28 cellular contexts compared by ENCODE assay signal in the genomic region with DNA sequence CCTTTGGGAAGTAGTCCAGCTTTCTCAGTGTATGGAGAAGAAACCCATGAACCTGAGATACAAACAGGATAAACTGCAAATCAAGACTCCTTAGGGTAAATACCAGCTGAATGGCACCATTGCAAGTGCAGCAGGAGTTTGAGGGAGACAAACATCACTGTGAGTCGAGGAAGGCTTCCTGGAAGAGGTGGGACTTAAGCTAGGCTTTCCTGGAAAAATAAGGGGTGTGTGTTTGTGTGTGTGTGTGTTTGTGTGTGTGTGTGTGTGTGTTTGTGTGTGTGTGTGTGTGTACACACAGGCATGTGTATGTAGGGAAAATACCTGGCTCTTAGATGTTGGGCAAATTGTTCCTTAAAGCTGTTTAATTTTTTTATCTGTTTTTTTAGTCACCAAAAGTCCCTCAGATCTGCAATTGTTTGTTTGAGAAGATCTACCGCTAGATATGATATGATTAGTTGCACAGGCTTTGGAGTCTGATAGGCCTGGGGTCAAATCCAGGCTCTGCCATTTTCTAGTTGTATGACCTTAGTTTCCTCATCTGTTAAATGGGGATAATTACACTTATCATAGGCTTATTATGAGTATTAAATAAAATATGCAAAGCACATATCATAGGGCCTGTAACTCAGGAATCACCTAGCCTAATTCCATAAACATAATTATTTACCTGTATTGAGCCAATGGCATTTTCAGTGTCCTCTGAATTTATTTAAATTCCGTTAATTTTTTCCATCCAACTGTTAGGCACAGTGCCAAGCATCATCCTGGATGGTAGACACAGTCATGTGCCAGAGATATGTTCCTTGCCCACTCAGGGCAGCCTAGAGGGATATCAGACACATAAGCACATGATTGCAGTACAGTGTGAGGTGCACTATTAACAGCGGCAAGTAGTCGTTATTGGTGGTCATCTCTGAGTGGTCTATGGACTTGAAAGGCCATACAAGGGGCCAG.
DNase-seq lines count a peak whose midpoint lies in the region; ATAC-seq, FAIRE-seq and TF ChIP-seq lines count a peak whose summit lies in the region.
"Had no signal": no experiment of that assay in that cellular context is flagged by ENCODE, and none has a peak within 500 bp of the region (broad histone marks: within the 10 kb centered on the region; RNA-seq: fewer than 3 reads in every experiment).

No MANE protein-coding gene starts in this region.

- H3K79me2 ChIP-seq in OCI-LY1 (ENCODE audit: insufficient read depth, low read length): no peaks in the 10 kb centered on the region

- no peaks in the 10 kb centered on the region for H3K36me3 Mint-ChIP-seq in stimulated activated naive CD8-positive, alpha-beta T cell treated with anti-CD3 and anti-CD28 coated beads, Interleukin-15, Interleukin-2, amounts not matched to agents 100 ng/mL and 50 ng/mL, for 24 hours (ENCODE audit: low read depth)
- H3K36me3 Mint-ChIP-seq in dendritic cell treated with granulocyte-macrophage colony-stimulating factor and Interleukin-4, amounts not matched to agents 40 ng/mL and 50 ng/mL, for 4 days (ENCODE audit: low read depth): no peaks in the 10 kb centered on the region
- no peaks in the 10 kb centered on the region for H3K36me3 Mint-ChIP-seq in CD4-positive, alpha-beta memory T cell
- H3K36me3 Mint-ChIP-seq in effector memory CD8-positive, alpha-beta T cell (ENCODE audit: insufficient read depth): no peaks in the 10 kb centered on the region
- H3K36me3 Mint-ChIP-seq: CD8-positive, alpha-beta T cell; naive thymus-derived CD8-positive, alpha-beta T cell had no signal

- no peaks in the 10 kb centered on the region for H3K9me3 Mint-ChIP-seq in stimulated activated naive CD8-positive, alpha-beta T cell treated with anti-CD3 and anti-CD28 coated beads, Interleukin-15, Interleukin-2, amounts not matched to agents 100 ng/mL and 50 ng/mL, for 24 hours
- H3K9me3 Mint-ChIP-seq in stimulated activated naive CD8-positive, alpha-beta T cell treated with anti-CD3 and anti-CD28 coated beads, Interleukin-15, amount 100 ng/mL, for 72 hours: no peaks in the 10 kb centered on the region
- no peaks in the 10 kb centered on the region for H3K9me3 Mint-ChIP-seq in dendritic cell treated with granulocyte-macrophage colony-stimulating factor and Interleukin-4, amounts not matched to agents 40 ng/mL and 50 ng/mL, for 4 days
- H3K9me3 Mint-ChIP-seq in CD4-positive, alpha-beta memory T cell: no peaks in the 10 kb centered on the region
- H3K9me3 Mint-ChIP-seq in effector memory CD8-positive, alpha-beta T cell: no peaks in the 10 kb centered on the region
- H3K9me3 Mint-ChIP-seq: activated naive CD4-positive, alpha-beta T cell treated with anti-CD3 and anti-CD28 coated beads for 36 hours; activated T-cell treated with anti-CD3 and anti-CD28 coated beads, Interleukin-2, amount 50 U/mL, for 4 hours; CD8-positive, alpha-beta T cell had no signal

- H3K4me3 ChIP-seq in OCI-LY1 (ENCODE audit: low read depth, low read length, poor library complexity, severe bottlenecking): no peak overlapping the region
- H3K4me3 ChIP-seq in CD4-positive, alpha-beta memory T cell (ENCODE audit: low read length in 2 of 2): no peak overlapping the region
- H3K4me3 ChIP-seq: breast epithelium, pancreas, thyroid gland had no signal

- H3K4me1 ChIP-seq in OCI-LY1 (ENCODE audit: insufficient read depth, low read length, severe bottlenecking): peaks cover 32% of the 10 kb centered on the region
- no peaks in the 10 kb centered on the region for H3K4me1 ChIP-seq in CD4-positive, alpha-beta memory T cell (ENCODE audit: insufficient read depth, low read length)

- CTCF ChIA-PET in CD4-positive, alpha-beta memory T cell (lab: Charles Lee; ENCODE audit: partially characterized antibody): no interaction called here

- H3K4me3 Mint-ChIP-seq in stimulated activated naive CD8-positive, alpha-beta T cell treated with anti-CD3 and anti-CD28 coated beads, Interleukin-15, Interleukin-2, amounts not matched to agents 100 ng/mL and 50 ng/mL, for 24 hours: no peak overlapping the region
- no peak overlapping the region for H3K4me3 Mint-ChIP-seq in stimulated activated naive CD8-positive, alpha-beta T cell treated with anti-CD3 and anti-CD28 coated beads, Interleukin-15, amount 100 ng/mL, for 72 hours
- H3K4me3 Mint-ChIP-seq in dendritic cell treated with granulocyte-macrophage colony-stimulating factor and Interleukin-4, amounts not matched to agents 40 ng/mL and 50 ng/mL, for 4 days: no peak overlapping the region
- H3K4me3 Mint-ChIP-seq in CD4-positive, alpha-beta memory T cell: no peak overlapping the region
- H3K4me3 Mint-ChIP-seq in effector memory CD8-positive, alpha-beta T cell: no peak overlapping the region
- H3K4me3 Mint-ChIP-seq: activated naive CD4-positive, alpha-beta T cell treated with anti-CD3 and anti-CD28 coated beads for 36 hours; activated T-cell treated with anti-CD3 and anti-CD28 coated beads, Interleukin-2, amount 50 U/mL, for 4 hours; CD8-positive, alpha-beta T cell; naive thymus-derived CD8-positive, alpha-beta T cell had no signal

- H3K4me2 ChIP-seq in OCI-LY1 (ENCODE audit: low read length): peak overlapping the region; percentile 34

- no peaks in the 10 kb centered on the region for H3K27me3 Mint-ChIP-seq in stimulated activated naive CD8-positive, alpha-beta T cell treated with anti-CD3 and anti-CD28 coated beads, Interleukin-15, Interleukin-2, amounts not matched to agents 100 ng/mL and 50 ng/mL, for 24 hours
- peaks cover 8% of the 10 kb centered on the region for H3K27me3 Mint-ChIP-seq in stimulated activated naive CD8-positive, alpha-beta T cell treated with anti-CD3 and anti-CD28 coated beads, Interleukin-15, amount 100 ng/mL, for 72 hours
- no peaks in the 10 kb centered on the region for H3K27me3 Mint-ChIP-seq in dendritic cell treated with granulocyte-macrophage colony-stimulating factor and Interleukin-4, amounts not matched to agents 40 ng/mL and 50 ng/mL, for 4 days
- no peaks in the 10 kb centered on the region for H3K27me3 Mint-ChIP-seq in CD4-positive, alpha-beta memory T cell
- H3K27me3 Mint-ChIP-seq in effector memory CD8-positive, alpha-beta T cell: no peaks in the 10 kb centered on the region

- H2AFZ ChIP-seq in OCI-LY1 (ENCODE audit: low read length): no peak overlapping the region

- no peak for DNase-seq in stimulated activated naive CD8-positive, alpha-beta T cell treated with anti-CD3 and anti-CD28 coated beads, Interleukin-15, amount 100 ng/mL, for 72 hours
- DNase-seq in urothelium cell line (ENCODE audit: low spot score): peak; percentile 3
- no peak for DNase-seq in CD4-positive, alpha-beta memory T cell
- no peak for DNase-seq in effector memory CD8-positive, alpha-beta T cell
- DNase-seq: activated naive CD4-positive, alpha-beta T cell treated with anti-CD3 and anti-CD28 coated beads for 36 hours; activated T-cell treated with anti-CD3 and anti-CD28 coated beads, Interleukin-2, amount 50 U/mL, for 4 hours; amygdala; CD8-positive, alpha-beta T cell; DMS153; GOT3; midbrain; naive thymus-derived CD8-positive, alpha-beta T cell; NCI-H1092; NCI-H2029; NCI-H69; pancreas; right cardiac atrium; stimulated activated CD4-positive, alpha-beta T cell treated with anti-CD3 and anti-CD28 coated beads, Interleukin-12 subunit alpha, Interleukin-12 subunit beta, amount 100 ng/mL, for 4 hours; stimulated activated CD4-positive, alpha-beta T cell treated with anti-CD3 and anti-CD28 coated beads, Interleukin-4, amount 100 ng/mL, for 24 hours; stimulated activated naive CD8-positive, alpha-beta T cell treated with anti-CD3 and anti-CD28 coated beads, Interleukin-15, Interleukin-2, amounts not matched to agents 100 U/mL and 50 U/mL, for 24 hours; thyroid gland had no signal

- H3K9me2 ChIP-seq in OCI-LY1 (ENCODE audit: low read depth, low read length): no peaks in the 10 kb centered on the region

- H3K27ac ChIP-seq in OCI-LY1 (ENCODE audit: low read depth, low read length, poor library complexity, severe bottlenecking): peak overlapping the region; percentile 78
- H3K27ac ChIP-seq in CD4-positive, alpha-beta memory T cell (ENCODE audit: low read depth, low read length): no peak overlapping the region
- H3K27ac ChIP-seq: pancreas, thyroid gland had no signal

- H4K20me1 ChIP-seq in OCI-LY1 (ENCODE audit: insufficient read depth, low read length): no peaks in the 10 kb centered on the region

- ATAC-seq in stimulated activated naive CD8-positive, alpha-beta T cell treated with anti-CD3 and anti-CD28 coated beads, Interleukin-15, amount 100 ng/mL, for 72 hours: no peak
- ATAC-seq in HG02981 (IDR thresholded peaks at IDR 0.05; ENCODE audit: unreplicated experiment): no peak
- ATAC-seq in effector memory CD8-positive, alpha-beta T cell (replicated peaks): no peak
- ATAC-seq: activated T-cell treated with anti-CD3 and anti-CD28 coated beads, Interleukin-2, amount 50 U/mL, for 4 hours; CD8-positive, alpha-beta T cell; naive thymus-derived CD8-positive, alpha-beta T cell; pancreas; right cardiac atrium; SK-N-SH treated with all-trans-retinoic acid at 6 μM for 48 hours; stimulated activated naive CD8-positive, alpha-beta T cell treated with anti-CD3 and anti-CD28 coated beads, Interleukin-15, Interleukin-2, amounts not matched to agents 100 U/mL and 50 U/mL, for 24 hours had no signal

- peak overlapping the region; percentile 8 for H3K27ac Mint-ChIP-seq in stimulated activated naive CD8-positive, alpha-beta T cell treated with anti-CD3 and anti-CD28 coated beads, Interleukin-15, Interleukin-2, amounts not matched to agents 100 ng/mL and 50 ng/mL, for 24 hours
- no peak overlapping the region for H3K27ac Mint-ChIP-seq in stimulated activated naive CD8-positive, alpha-beta T cell treated with anti-CD3 and anti-CD28 coated beads, Interleukin-15, amount 100 ng/mL, for 72 hours
- H3K27ac Mint-ChIP-seq in dendritic cell treated with granulocyte-macrophage colony-stimulating factor and Interleukin-4, amounts not matched to agents 40 ng/mL and 50 ng/mL, for 4 days: peak overlapping the region; percentile 93
- peak overlapping the region in 1 of 7 donors; percentile 19 for H3K27ac Mint-ChIP-seq in CD4-positive, alpha-beta memory T cell
- peak overlapping the region in 1 of 2 donors; percentile 29 for H3K27ac Mint-ChIP-seq in effector memory CD8-positive, alpha-beta T cell
- H3K27ac Mint-ChIP-seq: activated naive CD4-positive, alpha-beta T cell treated with anti-CD3 and anti-CD28 coated beads for 36 hours; CD8-positive, alpha-beta T cell had no signal

- no peaks in the 10 kb centered on the region for H3K27me3 ChIP-seq in OCI-LY1 (ENCODE audit: insufficient read depth, low read length)
- H3K27me3 ChIP-seq in CD4-positive, alpha-beta memory T cell (ENCODE audit: insufficient read depth, low read length): no peaks in the 10 kb centered on the region
- H3K27me3 ChIP-seq: breast epithelium, pancreas, thyroid gland had no signal

- H3K9ac ChIP-seq in OCI-LY1 (ENCODE audit: low read length): no peak overlapping the region

- H3F3A ChIP-seq in OCI-LY1 (ENCODE audit: insufficient read depth, low read length): no peaks in the 10 kb centered on the region

- H3K9me3 ChIP-seq in OCI-LY1 (ENCODE audit: low read length): no peaks in the 10 kb centered on the region
- no peaks in the 10 kb centered on the region for H3K9me3 ChIP-seq in CD4-positive, alpha-beta memory T cell (ENCODE audit: control insufficient read depth in 1 of 2, low read length in 2 of 2)
- H3K9me3 ChIP-seq: breast epithelium, pancreas, thyroid gland had no signal

- H3K4me1 Mint-ChIP-seq in stimulated activated naive CD8-positive, alpha-beta T cell treated with anti-CD3 and anti-CD28 coated beads, Interleukin-15, Interleukin-2, amounts not matched to agents 100 ng/mL and 50 ng/mL, for 24 hours (ENCODE audit: low read depth): peaks cover 27% of the 10 kb centered on the region
- H3K4me1 Mint-ChIP-seq in stimulated activated naive CD8-positive, alpha-beta T cell treated with anti-CD3 and anti-CD28 coated beads, Interleukin-15, amount 100 ng/mL, for 72 hours: peaks cover 22% of the 10 kb centered on the region
- peaks cover 78% of the 10 kb centered on the region for H3K4me1 Mint-ChIP-seq in dendritic cell treated with granulocyte-macrophage colony-stimulating factor and Interleukin-4, amounts not matched to agents 40 ng/mL and 50 ng/mL, for 4 days (ENCODE audit: low read depth)
- peaks cover 0 to 4% (median 2%) of the 10 kb centered on the region in 4 donors for H3K4me1 Mint-ChIP-seq in CD4-positive, alpha-beta memory T cell
- peaks cover 3% of the 10 kb centered on the region in 2 donors for H3K4me1 Mint-ChIP-seq in effector memory CD8-positive, alpha-beta T cell (ENCODE audit: low read depth in 2 of 2)

- intact Hi-C loops in dendritic cell treated with granulocyte-macrophage colony-stimulating factor and Interleukin-4, amounts not matched to agents 40 ng/mL and 50 ng/mL, for 4 days (cut with micrococcal nuclease): no loop called here
- intact Hi-C loops in CD4-positive, alpha-beta memory T cell (cut with micrococcal nuclease): no loop called here

- no peak for FAIRE-seq in urothelium cell line (lab: Jason Lieb, UNC)
- FAIRE-seq: colon, pancreas had no signal

- POLR2A ChIA-PET in CD4-positive, alpha-beta memory T cell (lab: Charles Lee; ENCODE audit: partially characterized antibody): no interaction called here

- TF ChIP-seq CTCF in OCI-LY1 (IDR thresholded peaks at IDR 0.05; ENCODE audit: low read length): no peak

- H3K36me3 ChIP-seq in OCI-LY1 (ENCODE audit: insufficient read depth, low read length): no peaks in the 10 kb centered on the region
- no peaks in the 10 kb centered on the region for H3K36me3 ChIP-seq in CD4-positive, alpha-beta memory T cell (ENCODE audit: insufficient read depth, low read length)
- H3K36me3 ChIP-seq: breast epithelium, pancreas, thyroid gland had no signal

Comparison
In these comparisons a context has a peak if more than half of its experiments do, and no peak if none do; other contexts are left out.
1. H3K27ac Mint-ChIP-seq: peak in stimulated activated naive CD8-positive, alpha-beta T cell treated with anti-CD3 and anti-CD28 coated beads, Interleukin-15, Interleukin-2, amounts not matched to agents 100 ng/mL and 50 ng/mL, for 24 hours (single experiment) and dendritic cell treated with granulocyte-macrophage colony-stimulating factor and Interleukin-4, amounts not matched to agents 40 ng/mL and 50 ng/mL, for 4 days (single experiment); none in stimulated activated naive CD8-positive, alpha-beta T cell treated with anti-CD3 and anti-CD28 coated beads, Interleukin-15, amount 100 ng/mL, for 72 hours (0 of 2).